ENCODE assay signal across 24 cellular contexts in the genomic region with DNA sequence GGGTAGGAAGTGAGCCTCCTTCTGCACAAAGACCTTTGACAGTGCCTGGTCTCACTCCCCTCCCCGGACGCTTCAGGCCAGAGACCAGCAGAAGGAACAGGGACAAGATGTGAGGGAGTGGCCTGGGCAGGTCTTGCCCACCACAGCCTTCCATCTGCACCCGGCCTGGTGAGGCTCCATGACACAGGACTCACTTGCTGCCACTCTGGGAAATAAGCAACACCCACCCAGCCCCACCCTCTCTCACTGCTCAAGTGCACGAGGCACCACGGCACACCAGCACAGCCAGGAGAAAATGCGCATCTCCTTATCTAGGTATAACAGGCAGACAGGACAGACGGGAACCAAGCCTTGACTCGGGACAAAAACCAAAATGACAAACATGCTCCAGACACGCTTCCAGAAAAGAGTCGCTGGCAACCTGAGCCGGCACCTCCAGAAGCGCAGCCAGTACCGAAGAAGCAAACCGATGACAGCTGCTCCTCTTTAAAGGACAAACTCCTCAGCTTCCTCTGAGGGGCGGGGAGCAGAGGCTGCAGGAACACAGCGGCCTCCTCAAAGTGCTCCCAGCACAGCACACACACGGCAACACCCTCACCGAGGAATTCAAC. TPM values are rescaled to one million over a fixed set of nuclear protein-coding genes. Genes with fewer than 3 reads are reported as not detected.
A peak's percentile ranks its signal among the peaks of the same experiment; 100 is the strongest.
DNase-seq lines count a peak whose midpoint lies in the region; ATAC-seq, FAIRE-seq and TF ChIP-seq lines count a peak whose summit lies in the region.
"Had no signal": no experiment of that assay in that cellular context is flagged by ENCODE, and none has a peak within 500 bp of the region (broad histone marks: within the 10 kb centered on the region; RNA-seq: fewer than 3 reads in every experiment).

No MANE protein-coding gene starts in this region.

- peaks cover 21% of the 10 kb centered on the region in 2 donors for H3K36me3 ChIP-seq in kidney (ENCODE audit: control insufficient read depth in 1 of 2, insufficient read depth in 2 of 2, low read length in 2 of 2)

- H3K4me1 ChIP-seq in kidney (ENCODE audit: control insufficient read depth in 1 of 2, insufficient read depth in 1 of 2, low read depth in 1 of 2, low read length in 2 of 2): peaks cover 5 to 18% of the 10 kb centered on the region in 2 donors

- no peak overlapping the region for H3K27ac ChIP-seq in kidney (ENCODE audit: low read depth in 2 of 2, low read length in 2 of 2)
- H3K27ac ChIP-seq: hepatocyte had no signal

- POLR2A ChIA-PET in activated CD4-positive, alpha-beta T cell treated with anti-CD3 and anti-CD28 coated beads, Interleukin-2, amount 10 ng/mL, durations not matched to agents 7 days and 5 days (lab: Charles Lee): no interaction called here
- POLR2A ChIA-PET in T-cell (lab: Charles Lee): no interaction called here

- no peak for FAIRE-seq in kidney (lab: Jason Lieb, UNC)
- FAIRE-seq: astrocyte, GM12878, TTC549 had no signal

- H3K36me3 Mint-ChIP-seq in natural killer cell treated with Interleukin-12 subunit alpha and Interleukin-12 subunit beta and Interleukin-15 and Interleukin-18, amount 100 ng/mL, for 72 hours: peaks cover 5% of the 10 kb centered on the region
- no peaks in the 10 kb centered on the region for H3K36me3 Mint-ChIP-seq in natural killer cell
- H3K36me3 Mint-ChIP-seq in activated naive CD8-positive, alpha-beta T cell treated with anti-CD3 and anti-CD28 coated beads, Interleukin-2, amount 50 U/mL, for 24 hours (ENCODE audit: low read depth): peaks cover 21% of the 10 kb centered on the region
- peaks cover 40% of the 10 kb centered on the region for H3K36me3 Mint-ChIP-seq in activated CD4-positive, alpha-beta T cell treated with anti-CD3 and anti-CD28 coated beads, Interleukin-2, amount 10 ng/mL, durations not matched to agents 7 days and 5 days (ENCODE audit: low read depth)
- peaks cover 22% of the 10 kb centered on the region for H3K36me3 Mint-ChIP-seq in T-cell

- intact Hi-C loops in natural killer cell (cut with micrococcal nuclease) (no loop called here), kidney (cut with DNase I) (no loop called here)

- no peaks in the 10 kb centered on the region for H3K27me3 Mint-ChIP-seq in natural killer cell treated with Interleukin-12 subunit alpha and Interleukin-12 subunit beta and Interleukin-15 and Interleukin-18, amount 100 ng/mL, for 72 hours
- no peaks in the 10 kb centered on the region for H3K27me3 Mint-ChIP-seq in natural killer cell (ENCODE audit: low read depth in 2 of 2)
- no peaks in the 10 kb centered on the region for H3K27me3 Mint-ChIP-seq in activated naive CD8-positive, alpha-beta T cell treated with anti-CD3 and anti-CD28 coated beads, Interleukin-2, amount 50 U/mL, for 24 hours
- no peaks in the 10 kb centered on the region for H3K27me3 Mint-ChIP-seq in activated CD4-positive, alpha-beta T cell treated with anti-CD3 and anti-CD28 coated beads, Interleukin-2, amount 10 ng/mL, durations not matched to agents 7 days and 5 days
- no peaks in the 10 kb centered on the region for H3K27me3 Mint-ChIP-seq in T-cell
- H3K27me3 Mint-ChIP-seq: CD4-positive, alpha-beta memory T cell had no signal

- no peak for TF ChIP-seq CTCF in natural killer cell (IDR thresholded peaks at IDR 0.05)
- TF ChIP-seq CTCF in kidney (IDR thresholded peaks at IDR 0.05; ENCODE audit: borderline replicate concordance, extremely low read depth, insufficient read depth): no peak

- H3K4me3 Mint-ChIP-seq in natural killer cell treated with Interleukin-12 subunit alpha and Interleukin-12 subunit beta and Interleukin-15 and Interleukin-18, amount 100 ng/mL, for 72 hours: no peak overlapping the region
- H3K4me3 Mint-ChIP-seq in natural killer cell (no peak overlapping the region), T-cell (no peak overlapping the region)
- no peak overlapping the region for H3K4me3 Mint-ChIP-seq in activated naive CD8-positive, alpha-beta T cell treated with anti-CD3 and anti-CD28 coated beads, Interleukin-2, amount 50 U/mL, for 24 hours
- H3K4me3 Mint-ChIP-seq in activated CD4-positive, alpha-beta T cell treated with anti-CD3 and anti-CD28 coated beads, Interleukin-2, amount 10 ng/mL, durations not matched to agents 7 days and 5 days: no peak overlapping the region
- H3K4me3 Mint-ChIP-seq: activated naive CD4-positive, alpha-beta T cell treated with anti-CD3 and anti-CD28 coated beads for 36 hours; endodermal cell had no signal

- no peak overlapping the region for H3K4me3 ChIP-seq in kidney (ENCODE audit: low read length in 2 of 2)
- H3K4me3 ChIP-seq: GM12878, hepatocyte had no signal

- peak overlapping the region; percentile 41 to 53 for H3K27ac Mint-ChIP-seq in natural killer cell treated with Interleukin-12 subunit alpha and Interleukin-12 subunit beta and Interleukin-15 and Interleukin-18, amount 100 ng/mL, for 72 hours
- peak overlapping the region in 1 of 2 donors; percentile 44 for H3K27ac Mint-ChIP-seq in natural killer cell
- H3K27ac Mint-ChIP-seq in activated naive CD8-positive, alpha-beta T cell treated with anti-CD3 and anti-CD28 coated beads, Interleukin-2, amount 50 U/mL, for 24 hours: peak overlapping the region; percentile 64
- H3K27ac Mint-ChIP-seq in activated CD4-positive, alpha-beta T cell treated with anti-CD3 and anti-CD28 coated beads, Interleukin-2, amount 10 ng/mL, durations not matched to agents 7 days and 5 days: no peak overlapping the region
- no peak overlapping the region for H3K27ac Mint-ChIP-seq in T-cell
- H3K27ac Mint-ChIP-seq: activated naive CD4-positive, alpha-beta T cell treated with anti-CD3 and anti-CD28 coated beads for 36 hours had no signal

- DNase-seq in natural killer cell treated with Interleukin-12 subunit alpha and Interleukin-12 subunit beta and Interleukin-15 and Interleukin-18, amount 100 ng/mL, for 72 hours (ENCODE audit: low spot score): no peak
- no peak for DNase-seq in natural killer cell
- DNase-seq in activated naive CD8-positive, alpha-beta T cell treated with anti-CD3 and anti-CD28 coated beads, Interleukin-2, amount 50 U/mL, for 24 hours: no peak
- DNase-seq in kidney: peak; percentile 30
- no peak for DNase-seq in stimulated activated CD4-positive, alpha-beta T cell treated with anti-CD3 and anti-CD28 coated beads, Interleukin-2, amount 100 ng/mL, for 24 hours
- no peak for DNase-seq in activated CD4-positive, alpha-beta T cell treated with anti-CD3 and anti-CD28 coated beads, Interleukin-2, amount 10 ng/mL, durations not matched to agents 7 days and 5 days
- DNase-seq in T-cell: no peak
- DNase-seq: activated CD4-positive, alpha-beta T cell treated with anti-CD3 and anti-CD28 coated beads, Interleukin-2, amount 50 U/mL, for 1 hour; activated naive CD4-positive, alpha-beta T cell treated with anti-CD3 and anti-CD28 coated beads for 36 hours; activated T-cell treated with anti-CD3 and anti-CD28 coated beads for 4 hours; endodermal cell; KG1; mesenchymal stem cell; NCI-H1092; NCI-H2029; NCI-H446 treated with DMSO at 0.1 percent for 48 hours; NK-92 treated with Interleukin-12 subunit alpha and Interleukin-12 subunit beta, amount 100 ng/mL, for 24 hours had no signal

- H3K4me1 Mint-ChIP-seq in natural killer cell treated with Interleukin-12 subunit alpha and Interleukin-12 subunit beta and Interleukin-15 and Interleukin-18, amount 100 ng/mL, for 72 hours (ENCODE audit: low read depth in 2 of 2): peaks cover 33 to 37% of the 10 kb centered on the region in 2 donors
- H3K4me1 Mint-ChIP-seq in natural killer cell: peaks cover 37 to 38% of the 10 kb centered on the region in 2 donors
- peaks cover 36% of the 10 kb centered on the region for H3K4me1 Mint-ChIP-seq in activated naive CD8-positive, alpha-beta T cell treated with anti-CD3 and anti-CD28 coated beads, Interleukin-2, amount 50 U/mL, for 24 hours
- peaks cover 58% of the 10 kb centered on the region for H3K4me1 Mint-ChIP-seq in activated CD4-positive, alpha-beta T cell treated with anti-CD3 and anti-CD28 coated beads, Interleukin-2, amount 10 ng/mL, durations not matched to agents 7 days and 5 days
- H3K4me1 Mint-ChIP-seq in T-cell: peaks cover 41 to 57% (median 56%) of the 10 kb centered on the region in 3 donors
- H3K4me1 Mint-ChIP-seq: endodermal cell had no signal

- CTCF ChIA-PET in activated CD4-positive, alpha-beta T cell treated with anti-CD3 and anti-CD28 coated beads, Interleukin-2, amount 10 ng/mL, durations not matched to agents 7 days and 5 days (lab: Charles Lee): no interaction called here
- CTCF ChIA-PET in T-cell (lab: Charles Lee): no interaction called here

- no peaks in the 10 kb centered on the region for H3K9me3 ChIP-seq in kidney (ENCODE audit: control insufficient read depth in 1 of 2, low read length in 2 of 2)

- no peak overlapping the region for H3K9ac ChIP-seq in kidney (ENCODE audit: low read length in 2 of 2)

- no peak for ATAC-seq in natural killer cell treated with Interleukin-12 subunit alpha and Interleukin-12 subunit beta and Interleukin-15 and Interleukin-18, amount 100 ng/mL, for 72 hours
- ATAC-seq in natural killer cell (no peak), GM21576 (IDR thresholded peaks at IDR 0.05; ENCODE audit: unreplicated experiment) (no peak), T-cell (replicated peaks in 1 of 4) (no peak)
- no peak for ATAC-seq in activated naive CD8-positive, alpha-beta T cell treated with anti-CD3 and anti-CD28 coated beads, Interleukin-2, amount 50 U/mL, for 24 hours
- ATAC-seq: GM12878, SK-N-SH treated with all-trans-retinoic acid at 6 μM for 48 hours had no signal

- no peaks in the 10 kb centered on the region for H3K9me3 Mint-ChIP-seq in natural killer cell treated with Interleukin-12 subunit alpha and Interleukin-12 subunit beta and Interleukin-15 and Interleukin-18, amount 100 ng/mL, for 72 hours
- H3K9me3 Mint-ChIP-seq in natural killer cell: no peaks in the 10 kb centered on the region
- no peaks in the 10 kb centered on the region for H3K9me3 Mint-ChIP-seq in activated naive CD8-positive, alpha-beta T cell treated with anti-CD3 and anti-CD28 coated beads, Interleukin-2, amount 50 U/mL, for 24 hours
- no peaks in the 10 kb centered on the region for H3K9me3 Mint-ChIP-seq in activated CD4-positive, alpha-beta T cell treated with anti-CD3 and anti-CD28 coated beads, Interleukin-2, amount 10 ng/mL, durations not matched to agents 7 days and 5 days
- H3K9me3 Mint-ChIP-seq in T-cell: no peaks in the 10 kb centered on the region
- H3K9me3 Mint-ChIP-seq: activated naive CD4-positive, alpha-beta T cell treated with anti-CD3 and anti-CD28 coated beads for 36 hours; CD4-positive, alpha-beta memory T cell; endodermal cell had no signal

RNA-seq across cellular contexts. Expression of gene BRD1, which starts 41.7 kb away (rescaled TPM):
- total RNA-seq in natural killer cell treated with Interleukin-12 subunit alpha and Interleukin-12 subunit beta and Interleukin-15 and Interleukin-18, amount 100 ng/mL, for 72 hours: 10 to 100 TPM; 31.2 to 59.5 TPM
- total RNA-seq in natural killer cell: 100 to 1,000 TPM; 126 to 154 (median 132) TPM
- total RNA-seq in kidney: 40.5 TPM
- 8.1 TPM for polyA plus RNA-seq in kidney (ENCODE audit: insufficient read depth, low read depth, low replicate concordance)
- total RNA-seq in activated CD4-positive, alpha-beta T cell treated with anti-CD3 and anti-CD28 coated beads, Interleukin-2, amount 10 ng/mL, durations not matched to agents 7 days and 5 days: 10 to 100 TPM; 46.9 to 49.2 TPM
- total RNA-seq in T-cell: 100 to 1,000 TPM in 2 of 5 donors, 10 to 100 TPM in 3; 86.4 to 140 (median 92.9) TPM

Comparison
In these comparisons a context has a peak if more than half of its experiments do, and no peak if none do; other contexts are left out.
1. H3K27ac Mint-ChIP-seq: peak in natural killer cell treated with Interleukin-12 subunit alpha and Interleukin-12 subunit beta and Interleukin-15 and Interleukin-18, amount 100 ng/mL, for 72 hours (2 of 2) and activated naive CD8-positive, alpha-beta T cell treated with anti-CD3 and anti-CD28 coated beads, Interleukin-2, amount 50 U/mL, for 24 hours (single experiment); none in activated CD4-positive, alpha-beta T cell treated with anti-CD3 and anti-CD28 coated beads, Interleukin-2, amount 10 ng/mL, durations not matched to agents 7 days and 5 days (single experiment) and T-cell (0 of 2).